ENCODE assay signal across 24 cellular contexts in the genomic region with DNA sequence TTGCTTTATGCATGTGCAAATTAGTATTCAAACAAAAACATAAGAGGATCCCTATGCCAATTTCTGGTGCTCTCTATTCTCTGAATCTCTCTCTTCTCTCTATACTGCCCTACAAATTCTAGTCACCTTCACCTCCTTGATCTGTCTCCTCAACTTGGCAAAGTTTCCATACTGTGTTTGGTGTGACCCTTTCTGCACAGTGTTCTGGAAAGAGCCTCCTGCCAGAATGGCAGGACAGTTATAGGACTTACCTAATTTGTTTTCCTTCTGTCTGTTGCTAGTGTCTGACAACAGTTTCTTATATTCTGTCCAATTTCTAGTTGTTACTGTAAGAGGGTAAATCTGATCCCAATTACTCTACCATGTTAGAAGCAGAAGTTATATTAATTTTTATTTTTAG.
"Had no signal": no experiment of that assay in that cellular context is flagged by ENCODE, and none has a peak within 500 bp of the region (broad histone marks: within the 10 kb centered on the region; RNA-seq: fewer than 3 reads in every experiment).

No MANE protein-coding gene starts in this region.

- H3K4me1 ChIP-seq: breast epithelium, colonic mucosa, parathyroid adenoma, suprapubic skin, tibial nerve had no signal

- H3K9me3 ChIP-seq: breast epithelium, colonic mucosa, esophagus muscularis mucosa, stomach, suprapubic skin, tibial nerve had no signal

- ATAC-seq: sciatic nerve; stimulated activated memory B cell treated with anti-CD40 and anti-IgM and Interleukin-4, amounts not matched to agents 10 μg/mL and 1 μg/mL and 100 μg/mL, for 72 hours; T-helper 17 cell had no signal

- H3K4me3 Mint-ChIP-seq: activated naive CD4-positive, alpha-beta T cell treated with anti-CD3 and anti-CD28 coated beads, Interleukin-2, amount 50 U/mL, for 24 hours; memory B cell; stimulated activated memory B cell treated with anti-CD40 and anti-IgM and Interleukin-4, amounts not matched to agents 10 μg/mL and 1 μg/mL and 100 μg/mL, for 72 hours; T-helper 17 cell had no signal

- H3K27ac ChIP-seq: breast epithelium, colonic mucosa, esophagus muscularis mucosa, parathyroid adenoma, stomach, suprapubic skin, tibial nerve had no signal

- H3K27me3 ChIP-seq: breast epithelium, colonic mucosa, esophagus muscularis mucosa, stomach, suprapubic skin, tibial nerve had no signal

- H3K27me3 Mint-ChIP-seq: activated naive CD4-positive, alpha-beta T cell treated with anti-CD3 and anti-CD28 coated beads, Interleukin-2, amount 50 U/mL, for 24 hours; memory B cell; stimulated activated memory B cell treated with anti-CD40 and anti-IgM and Interleukin-4, amounts not matched to agents 10 μg/mL and 1 μg/mL and 100 μg/mL, for 72 hours; T-helper 17 cell had no signal

- H3K4me3 ChIP-seq: breast epithelium, colonic mucosa, esophagus muscularis mucosa, stomach, suprapubic skin, tibial nerve had no signal

- H3K27ac Mint-ChIP-seq: activated naive CD4-positive, alpha-beta T cell treated with anti-CD3 and anti-CD28 coated beads, Interleukin-2, amount 50 U/mL, for 24 hours; activated T-cell treated with anti-CD3 and anti-CD28 coated beads, Interleukin-2, amount 50 U/mL, for 72 hours; memory B cell; stimulated activated memory B cell treated with anti-CD40 and anti-IgM and Interleukin-4, amounts not matched to agents 10 μg/mL and 1 μg/mL and 100 μg/mL, for 72 hours; T-helper 17 cell had no signal

- DNase-seq: activated CD4-positive, alpha-beta T cell treated with anti-CD3 and anti-CD28 coated beads for 48 hours; activated gamma-delta T cell; activated T-cell treated with anti-CD3 and anti-CD28 coated beads, Interleukin-2, amount 50 U/mL, for 72 hours; amniotic stem cell; colonic mucosa; glutamatergic neuron; nucleus accumbens; small intestine; stimulated activated CD4-positive, alpha-beta T cell treated with anti-CD3 and anti-CD28 coated beads, Interleukin-2, amount 100 ng/mL, for 24 hours; stomach; SW 1271; T-helper 17 cell had no signal

- FAIRE-seq: frontal cortex, islet of Langerhans, small intestine, urothelium cell line had no signal
